Comparison of ENCODE assay signal across 20 cellular contexts in the genomic region with DNA sequence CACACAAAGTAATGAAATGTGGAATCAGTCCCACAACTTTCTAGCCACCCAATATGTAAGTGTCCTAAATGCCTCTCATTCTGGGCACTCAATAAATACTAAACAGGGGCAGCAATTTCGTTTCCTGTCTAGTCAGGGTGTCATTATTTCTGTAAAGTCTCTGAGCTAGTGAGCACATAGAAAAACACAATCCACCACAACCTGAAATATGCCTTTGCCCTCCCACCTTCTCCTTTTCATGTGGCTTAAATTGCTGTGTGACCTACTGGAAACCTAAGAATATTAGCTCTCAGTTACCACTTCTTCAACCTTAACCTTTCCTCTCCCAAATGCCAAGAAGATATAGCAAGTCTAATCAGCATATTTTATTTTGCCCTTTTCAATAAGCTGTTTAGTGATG.
DNase-seq lines count a peak whose midpoint lies in the region; ATAC-seq, FAIRE-seq and TF ChIP-seq lines count a peak whose summit lies in the region.
"Had no signal": no experiment of that assay in that cellular context is flagged by ENCODE, and none has a peak within 500 bp of the region (broad histone marks: within the 10 kb centered on the region; RNA-seq: fewer than 3 reads in every experiment).

No MANE protein-coding gene starts in this region.

- H3K79me2 ChIP-seq in endothelial cell of umbilical vein (ENCODE audit: control insufficient read depth, insufficient read depth, low read length) (no peaks in the 10 kb centered on the region), parathyroid adenoma (no peaks in the 10 kb centered on the region)

- H3K9ac ChIP-seq in endothelial cell of umbilical vein (replicated peaks; ENCODE audit: extremely low read depth, insufficient read depth, low read length) (no peak overlapping the region), parathyroid adenoma (no peak overlapping the region)
- H3K9ac ChIP-seq: BLaER1 treated with 17β-estradiol and CSF1 and Interleukin-3, amounts not matched to agents 10 nM and 100 nM had no signal

- no peak overlapping the region for H3K4me3 ChIP-seq in left ventricle myocardium inferior
- no peak overlapping the region for H3K4me3 ChIP-seq in endothelial cell of umbilical vein (replicated peaks in 1 of 3; ENCODE audit: insufficient read depth in 1 of 3, low read depth in 1 of 3, low read length in 3 of 3)
- H3K4me3 ChIP-seq in parathyroid adenoma (ENCODE audit: low read depth, low read length), result no peak overlapping the region
- H3K4me3 ChIP-seq: A549; BLaER1 treated with 17β-estradiol and CSF1 and Interleukin-3, amounts not matched to agents 10 nM and 100 nM; GM12878; GM23338; Peyer's patch had no signal

- H4K20me1 ChIP-seq in endothelial cell of umbilical vein (replicated peaks; ENCODE audit: control insufficient read depth, extremely low read depth, insufficient read depth, low read length), result no peaks in the 10 kb centered on the region
- H4K20me1 ChIP-seq: BLaER1 treated with 17β-estradiol and CSF1 and Interleukin-3, amounts not matched to agents 10 nM and 100 nM had no signal

- POLR2A ChIA-PET in endothelial cell of umbilical vein (lab: Charles Lee), result no interaction called here

- no peak for TF ChIP-seq CTCF in left ventricle myocardium inferior (IDR thresholded peaks at IDR 0.05; ENCODE audit: borderline replicate concordance)
- no peak for TF ChIP-seq CTCF in endothelial cell of umbilical vein (IDR thresholded peaks at IDR 0.05; ENCODE audit: extremely low read depth in 1 of 2, insufficient read depth in 1 of 2, low read depth in 1 of 2, low read length in 2 of 2)
- no peak for TF ChIP-seq CTCF in parathyroid adenoma (IDR thresholded peaks at IDR 0.05)

- H3K4me2 ChIP-seq in endothelial cell of umbilical vein (ENCODE audit: insufficient read depth, low read length) (no peak overlapping the region), parathyroid adenoma (ENCODE audit: low read length) (no peak overlapping the region)
- H3K4me2 ChIP-seq: A549; BLaER1 treated with 17β-estradiol and CSF1 and Interleukin-3, amounts not matched to agents 10 nM and 100 nM; GM23338 had no signal

- FAIRE-seq in endothelial cell of umbilical vein (lab: Jason Lieb, UNC) (no peak), GM12892 (lab: Jason Lieb, UNC) (no peak)
- FAIRE-seq: A549, GM12878, HTR-8/SVneo had no signal

- no peak for DNase-seq in left ventricle myocardium inferior
- no peak for DNase-seq in left ventricle myocardium superior
- DNase-seq in endothelial cell of umbilical vein (ENCODE audit: low read depth, low spot score), result peak; percentile 45
- DNase-seq in cerebellar cortex (ENCODE audit: low spot score), result no peak
- no peak for DNase-seq in GM12892 (ENCODE audit: insufficient read length)
- DNase-seq in central memory CD4-positive, alpha-beta T cell, result no peak
- DNase-seq: GDM1, MV-4-11, NCI-H1417 treated with DMSO at 0.1 percent for 48 hours, NCI-H2029 treated with DMSO at 0.1 percent for 48 hours, Peyer's patch had no signal

- CTCF ChIA-PET in endothelial cell of umbilical vein (lab: Charles Lee), result interaction anchor here (1.1 kb wide), 1 partner anchor 12 kb away, joined by 3 read pairs; no protein-coding TSS in a partner anchor

- TF ChIP-seq POLR2A in endothelial cell of umbilical vein (IDR thresholded peaks at IDR 0.05; ENCODE audit: low read depth, low read length) (no peak), GM12892 (IDR thresholded peaks at IDR 0.05; ENCODE audit: low read depth, low read length) (no peak)

- no peaks in the 10 kb centered on the region for H3K9me1 ChIP-seq in endothelial cell of umbilical vein (replicated peaks; ENCODE audit: control insufficient read depth, extremely low read depth, insufficient read depth, low read length)

- H3K4me1 ChIP-seq in left ventricle myocardium inferior, result peaks cover 47% of the 10 kb centered on the region
- H3K4me1 ChIP-seq in endothelial cell of umbilical vein (ENCODE audit: control insufficient read depth, extremely low read depth, insufficient read depth, low read length), result peaks cover 36% of the 10 kb centered on the region
- peaks cover 51% of the 10 kb centered on the region for H3K4me1 ChIP-seq in parathyroid adenoma

- no peaks in the 10 kb centered on the region for H3K36me3 ChIP-seq in left ventricle myocardium inferior
- H3K36me3 ChIP-seq in endothelial cell of umbilical vein (ENCODE audit: control insufficient read depth in 2 of 2, extremely low read depth in 1 of 2, insufficient read depth in 2 of 2, low read length in 2 of 2), result no peaks in the 10 kb centered on the region
- no peaks in the 10 kb centered on the region for H3K36me3 ChIP-seq in parathyroid adenoma (ENCODE audit: control insufficient read depth, insufficient read depth, low read length)
- H3K36me3 ChIP-seq: BLaER1 treated with 17β-estradiol and CSF1 and Interleukin-3, amounts not matched to agents 10 nM and 100 nM; Peyer's patch had no signal

- ATAC-seq in left ventricle myocardium superior, result no peak
- ATAC-seq: A549, GM12878, GM23338, HCT116, Right ventricle myocardium inferior had no signal

- no peak overlapping the region for H2AFZ ChIP-seq in endothelial cell of umbilical vein (ENCODE audit: low read depth, low read length)
- peak overlapping the region; percentile 43 for H2AFZ ChIP-seq in parathyroid adenoma

- H3K27me3 ChIP-seq in left ventricle myocardium inferior (ENCODE audit: low read depth) (no peaks in the 10 kb centered on the region), endothelial cell of umbilical vein (ENCODE audit: control insufficient read depth in 2 of 2, insufficient read depth in 2 of 2, low read length in 2 of 2) (no peaks in the 10 kb centered on the region), parathyroid adenoma (ENCODE audit: control insufficient read depth, insufficient read depth, low read length) (no peaks in the 10 kb centered on the region)
- H3K27me3 ChIP-seq: BLaER1 treated with 17β-estradiol and CSF1 and Interleukin-3, amounts not matched to agents 10 nM and 100 nM; Peyer's patch had no signal

- dilution Hi-C loops in endothelial cell of umbilical vein (cut with MboI; ENCODE audit: extremely low pct_ligation_motif_present, low sequenced_read_pairs), result no loop called here

- H3K9me3 ChIP-seq in left ventricle myocardium inferior (replicated peaks), result no peaks in the 10 kb centered on the region
- H3K9me3 ChIP-seq in endothelial cell of umbilical vein (replicated peaks; ENCODE audit: control insufficient read depth, insufficient read depth, low read length), result no peaks in the 10 kb centered on the region
- H3K9me3 ChIP-seq in parathyroid adenoma (ENCODE audit: control insufficient read depth, low read length), result no peaks in the 10 kb centered on the region
- H3K9me3 ChIP-seq: A549, Peyer's patch had no signal

- H3K27ac ChIP-seq in left ventricle myocardium inferior (replicated peaks) (peak overlapping the region; percentile 19), endothelial cell of umbilical vein (ENCODE audit: insufficient read depth, low read depth, low read length) (no peak overlapping the region), parathyroid adenoma (peak overlapping the region; percentile 98)
- H3K27ac ChIP-seq: A549; BLaER1 treated with 17β-estradiol and CSF1 and Interleukin-3, amounts not matched to agents 10 nM and 100 nM; HL-60 had no signal

- intact Hi-C loops in left ventricle myocardium inferior (cut with micrococcal nuclease), result no loop called here
- intact Hi-C loops in left ventricle myocardium superior (cut with micrococcal nuclease), result no loop called here
- intact Hi-C loops in endothelial cell of umbilical vein (cut with micrococcal nuclease), result loop anchor here (1.0 to 10.0 kb wide), 9 partner anchors 79 to 885 kb away; a partner anchor contains a TSS

- BruUV-seq in endothelial cell of umbilical vein (replicated peaks; lab: Mats Ljungman, UMichigan), result no TSS peak

TF ChIP-seq in endothelial cell of umbilical vein, 7 proteins besides CTCF, POLR2A, EP300 and RAD21:
- no peak for TF ChIP-seq JUN (IDR thresholded peaks at IDR 0.05; ENCODE audit: borderline replicate concordance, insufficient read depth, insufficient read length, low read depth)
- TF ChIP-seq POLR2AphosphoS5 (IDR thresholded peaks at IDR 0.05; ENCODE audit: insufficient read depth, low read depth, low read length), result no peak
- TF ChIP-seq FOS (IDR thresholded peaks at IDR 0.05; ENCODE audit: borderline replicate concordance, insufficient read depth, low read length), result no peak
- no peak for TF ChIP-seq EZH2 (IDR thresholded peaks at IDR 0.05; ENCODE audit: borderline replicate concordance, low read depth, low read length, severe bottlenecking)
- TF ChIP-seq MYC (IDR thresholded peaks at IDR 0.05; ENCODE audit: low read depth, low read length), result no peak
- no peak for TF ChIP-seq GATA2 (IDR thresholded peaks at IDR 0.05; ENCODE audit: insufficient read depth, insufficient read length, low read depth, low read length)
- TF ChIP-seq, protein P1, sequence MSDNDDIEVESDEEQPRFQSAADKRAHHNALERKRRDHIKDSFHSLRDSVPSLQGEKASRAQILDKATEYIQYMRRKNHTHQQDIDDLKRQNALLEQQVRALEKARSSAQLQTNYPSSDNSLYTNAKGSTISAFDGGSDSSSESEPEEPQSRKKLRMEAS (IDR thresholded peaks at IDR 0.05; ENCODE audit: insufficient read depth, insufficient read length), result no peak
